In genomic region chr9:120117081-120117480, GRCh38 we compare ENCODE assay signal across 31 cellular contexts.
"Had no signal": no experiment of that assay in that cellular context is flagged by ENCODE, and none has a peak within 500 bp of the region (broad histone marks: within the 10 kb centered on the region; RNA-seq: fewer than 3 reads in every experiment).

No MANE protein-coding gene starts in this region.

- DNase-seq: activated CD4-positive, alpha-beta memory T cell treated with anti-CD3 and anti-CD28 coated beads for 36 hours; activated CD4-positive, alpha-beta T cell treated with anti-CD3 and anti-CD28 coated beads for 36 hours; activated CD4-positive, alpha-beta T cell treated with anti-CD3 and anti-CD28 coated beads, Interleukin-2, amount 10 ng/mL, durations not matched to agents 24 days and 14 days; activated CD4-positive, CD25-positive, alpha-beta regulatory T cell; activated CD4-positive, CD25-positive, alpha-beta regulatory T cell treated with anti-CD3 and anti-CD28 coated beads, Interleukin-2, amount 50 U/mL, for 72 hours; activated CD8-positive, alpha-beta memory T cell treated with anti-CD3 and anti-CD28 coated beads, Interleukin-2, amount 10 ng/mL, durations not matched to agents 7 days and 5 days; activated CD8-positive, alpha-beta memory T cell treated with anti-CD3 and anti-CD28 coated beads, Interleukin-2, amount 50 U/mL, for 4 hours; activated CD8-positive, alpha-beta T cell treated with anti-CD3 and anti-CD28 coated beads, Interleukin-2, amount 10 ng/mL, durations not matched to agents 7 days and 5 days; activated gamma-delta T cell; activated naive CD4-positive, alpha-beta T cell; activated naive CD4-positive, alpha-beta T cell treated with anti-CD3 and anti-CD28 coated beads, Interleukin-2, amount 10 ng/mL, durations not matched to agents 7 days and 5 days; activated naive CD8-positive, alpha-beta T cell treated with anti-CD3 and anti-CD28 coated beads, Interleukin-2, amount 10 ng/mL, durations not matched to agents 7 days and 5 days; activated T-cell treated with anti-CD3 and anti-CD28 coated beads for 4 hours; activated T-cell treated with anti-CD3 and anti-CD28 coated beads, Interleukin-2, amount 50 U/mL, for 24 hours; activated T-cell treated with anti-CD3 and anti-CD28 coated beads, Interleukin-2, amount 50 U/mL, for 72 hours; anterior cingulate cortex; brain microvascular endothelial cell; dorsolateral prefrontal cortex; effector memory CD4-positive, alpha-beta T cell; endodermal cell; foreskin fibroblast; head of caudate nucleus; T-cell; T1000; WERI-Rb-1 had no signal

- H3K27ac ChIP-seq: brain microvascular endothelial cell, coronary artery, dorsolateral prefrontal cortex, WERI-Rb-1 had no signal

- H3K36me3 Mint-ChIP-seq: activated CD4-positive, alpha-beta memory T cell treated with anti-CD3 and anti-CD28 coated beads for 36 hours; activated CD8-positive, alpha-beta memory T cell treated with anti-CD3 and anti-CD28 coated beads, Interleukin-2, amount 10 ng/mL, durations not matched to agents 7 days and 5 days; activated naive CD4-positive, alpha-beta T cell treated with anti-CD3 and anti-CD28 coated beads, Interleukin-2, amount 10 ng/mL, durations not matched to agents 7 days and 5 days; activated naive CD4-positive, alpha-beta T cell treated with anti-CD3 and anti-CD28 coated beads, Interleukin-2, amount 50 U/mL, for 72 hours; activated naive CD8-positive, alpha-beta T cell treated with anti-CD3 and anti-CD28 coated beads, Interleukin-2, amount 10 ng/mL, durations not matched to agents 7 days and 5 days; T-cell had no signal

- H3K27me3 ChIP-seq: brain microvascular endothelial cell, dorsolateral prefrontal cortex had no signal

- ATAC-seq: activated CD4-positive, alpha-beta T cell treated with anti-CD3 and anti-CD28 coated beads for 36 hours; activated CD8-positive, alpha-beta memory T cell treated with anti-CD3 and anti-CD28 coated beads, Interleukin-2, amount 10 ng/mL, durations not matched to agents 7 days and 5 days; activated CD8-positive, alpha-beta T cell treated with anti-CD3 and anti-CD28 coated beads, Interleukin-2, amount 10 ng/mL, durations not matched to agents 7 days and 5 days; activated naive CD4-positive, alpha-beta T cell treated with anti-CD3 and anti-CD28 coated beads, Interleukin-2, amount 50 U/mL, for 72 hours; activated T-cell treated with anti-CD3 and anti-CD28 coated beads, Interleukin-2, amount 50 U/mL, for 72 hours; esophagus mucosa; T-cell had no signal

- H3K9me3 Mint-ChIP-seq: activated CD4-positive, alpha-beta T cell treated with anti-CD3 and anti-CD28 coated beads, Interleukin-2, amount 10 ng/mL, durations not matched to agents 24 days and 14 days; activated naive CD4-positive, alpha-beta T cell treated with anti-CD3 and anti-CD28 coated beads, Interleukin-2, amount 10 ng/mL, durations not matched to agents 7 days and 5 days; activated naive CD4-positive, alpha-beta T cell treated with anti-CD3 and anti-CD28 coated beads, Interleukin-2, amount 50 U/mL, for 72 hours; activated naive CD8-positive, alpha-beta T cell treated with anti-CD3 and anti-CD28 coated beads, Interleukin-2, amount 10 ng/mL, durations not matched to agents 7 days and 5 days; activated T-cell treated with anti-CD3 and anti-CD28 coated beads, Interleukin-2, amount 50 U/mL, for 24 hours; activated T-cell treated with anti-CD3 and anti-CD28 coated beads, Interleukin-2, amount 50 U/mL, for 72 hours; dendritic cell treated with granulocyte-macrophage colony-stimulating factor and Interleukin-4, amounts not matched to agents 40 ng/mL and 50 ng/mL, for 4 days; T-helper 1 cell treated with Interleukin-12 subunit alpha and Interleukin-12 subunit beta and Interleukin-4 antibody, amounts not matched to agents 30 μg/mL and 1 μg/mL, for 36 hours had no signal

- H3K4me3 ChIP-seq: coronary artery, dorsolateral prefrontal cortex had no signal

- H3K4me3 Mint-ChIP-seq: activated CD4-positive, alpha-beta memory T cell treated with anti-CD3 and anti-CD28 coated beads for 36 hours; activated CD4-positive, alpha-beta T cell treated with anti-CD3 and anti-CD28 coated beads for 36 hours; activated CD4-positive, alpha-beta T cell treated with anti-CD3 and anti-CD28 coated beads, Interleukin-2, amount 10 ng/mL, durations not matched to agents 24 days and 14 days; activated CD8-positive, alpha-beta memory T cell treated with anti-CD3 and anti-CD28 coated beads, Interleukin-2, amount 10 ng/mL, durations not matched to agents 7 days and 5 days; activated CD8-positive, alpha-beta T cell treated with anti-CD3 and anti-CD28 coated beads, Interleukin-2, amount 10 ng/mL, durations not matched to agents 7 days and 5 days; activated naive CD4-positive, alpha-beta T cell treated with anti-CD3 and anti-CD28 coated beads, Interleukin-2, amount 10 ng/mL, durations not matched to agents 7 days and 5 days; activated naive CD8-positive, alpha-beta T cell treated with anti-CD3 and anti-CD28 coated beads, Interleukin-2, amount 10 ng/mL, durations not matched to agents 7 days and 5 days; activated T-cell treated with anti-CD3 and anti-CD28 coated beads, Interleukin-2, amount 50 U/mL, for 24 hours; activated T-cell treated with anti-CD3 and anti-CD28 coated beads, Interleukin-2, amount 50 U/mL, for 72 hours; central memory CD8-positive, alpha-beta T cell; dendritic cell treated with granulocyte-macrophage colony-stimulating factor and Interleukin-4, amounts not matched to agents 40 ng/mL and 50 ng/mL, for 4 days; endodermal cell; T-cell; T-helper 1 cell treated with Interleukin-12 subunit alpha and Interleukin-12 subunit beta and Interleukin-4 antibody, amounts not matched to agents 30 μg/mL and 1 μg/mL, for 36 hours had no signal

- H3K27me3 Mint-ChIP-seq: activated CD4-positive, alpha-beta memory T cell treated with anti-CD3 and anti-CD28 coated beads for 36 hours; activated CD4-positive, alpha-beta T cell treated with anti-CD3 and anti-CD28 coated beads for 36 hours; activated CD4-positive, alpha-beta T cell treated with anti-CD3 and anti-CD28 coated beads, Interleukin-2, amount 10 ng/mL, durations not matched to agents 24 days and 14 days; activated CD8-positive, alpha-beta memory T cell treated with anti-CD3 and anti-CD28 coated beads, Interleukin-2, amount 10 ng/mL, durations not matched to agents 7 days and 5 days; activated naive CD4-positive, alpha-beta T cell treated with anti-CD3 and anti-CD28 coated beads, Interleukin-2, amount 10 ng/mL, durations not matched to agents 7 days and 5 days; activated T-cell treated with anti-CD3 and anti-CD28 coated beads, Interleukin-2, amount 50 U/mL, for 24 hours; central memory CD8-positive, alpha-beta T cell; dendritic cell treated with granulocyte-macrophage colony-stimulating factor and Interleukin-4, amounts not matched to agents 40 ng/mL and 50 ng/mL, for 4 days had no signal

- H3K4me1 Mint-ChIP-seq: activated CD4-positive, alpha-beta T cell treated with anti-CD3 and anti-CD28 coated beads for 36 hours; activated CD4-positive, alpha-beta T cell treated with anti-CD3 and anti-CD28 coated beads, Interleukin-2, amount 10 ng/mL, durations not matched to agents 24 days and 14 days; activated CD8-positive, alpha-beta memory T cell treated with anti-CD3 and anti-CD28 coated beads, Interleukin-2, amount 10 ng/mL, durations not matched to agents 7 days and 5 days; activated naive CD4-positive, alpha-beta T cell treated with anti-CD3 and anti-CD28 coated beads, Interleukin-2, amount 10 ng/mL, durations not matched to agents 7 days and 5 days; activated naive CD8-positive, alpha-beta T cell treated with anti-CD3 and anti-CD28 coated beads, Interleukin-2, amount 10 ng/mL, durations not matched to agents 7 days and 5 days; central memory CD8-positive, alpha-beta T cell; T-cell had no signal

- H3K36me3 ChIP-seq: brain microvascular endothelial cell, WERI-Rb-1 had no signal

- H3K27ac Mint-ChIP-seq: activated CD4-positive, alpha-beta memory T cell treated with anti-CD3 and anti-CD28 coated beads for 36 hours; activated CD4-positive, alpha-beta T cell treated with anti-CD3 and anti-CD28 coated beads for 36 hours; activated CD4-positive, alpha-beta T cell treated with anti-CD3 and anti-CD28 coated beads, Interleukin-2, amount 10 ng/mL, durations not matched to agents 24 days and 14 days; activated CD8-positive, alpha-beta memory T cell treated with anti-CD3 and anti-CD28 coated beads, Interleukin-2, amount 10 ng/mL, durations not matched to agents 7 days and 5 days; activated CD8-positive, alpha-beta T cell treated with anti-CD3 and anti-CD28 coated beads, Interleukin-2, amount 10 ng/mL, durations not matched to agents 7 days and 5 days; activated naive CD4-positive, alpha-beta T cell treated with anti-CD3 and anti-CD28 coated beads, Interleukin-2, amount 10 ng/mL, durations not matched to agents 7 days and 5 days; activated naive CD4-positive, alpha-beta T cell treated with anti-CD3 and anti-CD28 coated beads, Interleukin-2, amount 50 U/mL, for 72 hours; activated naive CD8-positive, alpha-beta T cell treated with anti-CD3 and anti-CD28 coated beads, Interleukin-2, amount 10 ng/mL, durations not matched to agents 7 days and 5 days; activated T-cell treated with anti-CD3 and anti-CD28 coated beads, Interleukin-2, amount 50 U/mL, for 24 hours; activated T-cell treated with anti-CD3 and anti-CD28 coated beads, Interleukin-2, amount 50 U/mL, for 72 hours; dendritic cell treated with granulocyte-macrophage colony-stimulating factor and Interleukin-4, amounts not matched to agents 40 ng/mL and 50 ng/mL, for 4 days; endodermal cell; T-cell; T-helper 1 cell treated with Interleukin-12 subunit alpha and Interleukin-12 subunit beta and Interleukin-4 antibody, amounts not matched to agents 30 μg/mL and 1 μg/mL, for 36 hours had no signal
